1 cellular context compared by ENCODE assay signal in genomic region chr3:49460188-49460885, GRCh38.
TF ChIP-seq lines count a peak whose summit lies in the region.

No MANE protein-coding gene starts in this region.

TF ChIP-seq in GM12878, 131 proteins besides CTCF, POLR2A, EP300 and RAD21:
- no peak for TF ChIP-seq DPF2 (IDR thresholded peaks at IDR 0.05)
- no peak for TF ChIP-seq SMARCA5 (IDR thresholded peaks at IDR 0.05)
- no peak for TF ChIP-seq CBFB (IDR thresholded peaks at IDR 0.05; ENCODE audit: low read depth)
- no peak for TF ChIP-seq KLF5 (IDR thresholded peaks at IDR 0.05; ENCODE audit: partially characterized antibody)
- TF ChIP-seq RELB (IDR thresholded peaks at IDR 0.05; ENCODE audit: low read depth) = no peak
- TF ChIP-seq, protein P1, sequence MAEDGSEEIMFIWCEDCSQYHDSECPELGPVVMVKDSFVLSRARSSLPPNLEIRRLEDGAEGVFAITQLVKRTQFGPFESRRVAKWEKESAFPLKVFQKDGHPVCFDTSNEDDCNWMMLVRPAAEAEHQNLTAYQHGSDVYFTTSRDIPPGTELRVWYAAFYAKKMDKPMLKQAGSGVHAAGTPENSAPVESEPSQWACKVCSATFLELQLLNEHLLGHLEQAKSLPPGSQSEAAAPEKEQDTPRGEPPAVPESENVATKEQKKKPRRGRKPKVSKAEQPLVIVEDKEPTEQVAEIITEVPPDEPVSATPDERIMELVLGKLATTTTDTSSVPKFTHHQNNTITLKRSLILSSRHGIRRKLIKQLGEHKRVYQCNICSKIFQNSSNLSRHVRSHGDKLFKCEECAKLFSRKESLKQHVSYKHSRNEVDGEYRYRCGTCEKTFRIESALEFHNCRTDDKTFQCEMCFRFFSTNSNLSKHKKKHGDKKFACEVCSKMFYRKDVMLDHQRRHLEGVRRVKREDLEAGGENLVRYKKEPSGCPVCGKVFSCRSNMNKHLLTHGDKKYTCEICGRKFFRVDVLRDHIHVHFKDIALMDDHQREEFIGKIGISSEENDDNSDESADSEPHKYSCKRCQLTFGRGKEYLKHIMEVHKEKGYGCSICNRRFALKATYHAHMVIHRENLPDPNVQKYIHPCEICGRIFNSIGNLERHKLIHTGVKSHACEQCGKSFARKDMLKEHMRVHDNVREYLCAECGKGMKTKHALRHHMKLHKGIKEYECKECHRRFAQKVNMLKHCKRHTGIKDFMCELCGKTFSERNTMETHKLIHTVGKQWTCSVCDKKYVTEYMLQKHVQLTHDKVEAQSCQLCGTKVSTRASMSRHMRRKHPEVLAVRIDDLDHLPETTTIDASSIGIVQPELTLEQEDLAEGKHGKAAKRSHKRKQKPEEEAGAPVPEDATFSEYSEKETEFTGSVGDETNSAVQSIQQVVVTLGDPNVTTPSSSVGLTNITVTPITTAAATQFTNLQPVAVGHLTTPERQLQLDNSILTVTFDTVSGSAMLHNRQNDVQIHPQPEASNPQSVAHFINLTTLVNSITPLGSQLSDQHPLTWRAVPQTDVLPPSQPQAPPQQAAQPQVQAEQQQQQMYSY (CRISPR knock-in tag; IDR thresholded peaks at IDR 0.05) = no peak
- TF ChIP-seq SREBF1 (IDR thresholded peaks at IDR 0.05; ENCODE audit: low read length) = no peak
